In the genomic region with DNA sequence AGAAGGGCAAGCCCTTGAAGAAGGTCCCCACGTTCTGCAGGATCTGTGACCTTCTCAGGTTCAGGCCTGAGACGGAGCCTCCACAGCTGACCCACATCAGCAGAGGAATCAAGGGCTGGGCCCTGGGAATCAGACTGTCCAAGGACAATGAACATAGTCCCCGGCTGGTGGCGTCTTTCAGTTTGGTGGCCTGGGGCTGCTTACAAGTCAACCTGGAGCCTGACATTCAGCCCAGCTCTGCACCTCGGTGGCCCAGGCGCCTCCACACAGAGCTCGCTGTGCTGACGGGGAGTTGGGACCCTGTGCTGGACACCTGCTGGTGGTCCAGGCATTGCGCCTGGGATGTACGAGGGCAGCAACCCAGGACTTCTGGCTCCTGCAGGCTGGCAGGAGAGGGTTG, we compare ENCODE assay signal across 22 cellular contexts.
"Had no signal": no experiment of that assay in that cellular context is flagged by ENCODE, and none has a peak within 500 bp of the region (broad histone marks: within the 10 kb centered on the region; RNA-seq: fewer than 3 reads in every experiment).

No MANE protein-coding gene starts in this region.

- H3K4me3 ChIP-seq: coronary artery, dorsolateral prefrontal cortex, esophagus muscularis mucosa, gastroesophageal sphincter, heart left ventricle, hepatocyte, left lung, lung had no signal

- ATAC-seq: foreskin keratinocyte; gastroesophageal sphincter; heart left ventricle; left cardiac atrium; left lung; left ventricle myocardium superior; naive thymus-derived CD4-positive, alpha-beta T cell had no signal

- H3K36me3 Mint-ChIP-seq: immature natural killer cell; memory B cell; naive thymus-derived CD4-positive, alpha-beta T cell had no signal

- H3K36me3 ChIP-seq: esophagus muscularis mucosa, gastroesophageal sphincter, heart left ventricle, left lung had no signal

- DNase-seq: dermis blood vessel endothelial cell; effector CD4-positive, alpha-beta T cell; effector memory CD4-positive, alpha-beta T cell; foreskin keratinocyte; heart left ventricle; hypothalamus; immature natural killer cell; islet precursor cell; left cardiac atrium; left lung; left ventricle myocardium superior; mammary epithelial cell; mesendoderm; midbrain; naive thymus-derived CD4-positive, alpha-beta T cell had no signal

- H3K9me3 Mint-ChIP-seq: immature natural killer cell had no signal

- H3K9me3 ChIP-seq: esophagus muscularis mucosa, gastroesophageal sphincter, heart left ventricle, left lung had no signal

- H3K27ac ChIP-seq: coronary artery, dorsolateral prefrontal cortex, esophagus muscularis mucosa, foreskin keratinocyte, gastroesophageal sphincter, heart left ventricle, hepatocyte, left lung had no signal

- H3K27ac Mint-ChIP-seq: immature natural killer cell; memory B cell; naive thymus-derived CD4-positive, alpha-beta T cell had no signal

- H3K4me1 ChIP-seq: esophagus muscularis mucosa, foreskin keratinocyte, gastroesophageal sphincter, heart left ventricle, left lung had no signal

- H3K27me3 ChIP-seq: foreskin keratinocyte, hepatocyte had no signal

- H3K4me1 Mint-ChIP-seq: immature natural killer cell; memory B cell; naive thymus-derived CD4-positive, alpha-beta T cell had no signal

- H3K4me3 Mint-ChIP-seq: immature natural killer cell; memory B cell; naive thymus-derived CD4-positive, alpha-beta T cell had no signal
